In the genomic region with DNA sequence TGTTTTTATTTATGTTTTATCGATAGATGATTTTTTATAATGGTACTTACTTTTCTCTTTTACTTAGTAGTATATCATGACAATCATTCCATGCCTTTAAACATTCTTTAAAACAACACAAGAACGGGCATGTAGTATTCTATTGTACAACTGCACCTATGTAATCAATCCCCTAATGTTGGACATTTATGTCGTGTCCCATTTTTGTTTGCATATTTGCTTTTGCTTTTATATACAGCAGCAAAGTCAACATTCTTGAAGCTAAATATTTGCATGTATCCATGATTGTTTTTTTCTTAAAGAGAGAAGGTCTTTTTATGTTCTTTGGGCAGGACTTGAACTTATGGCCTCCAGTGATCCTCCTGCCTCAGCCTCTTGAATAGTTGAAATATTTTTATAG, we compare ENCODE assay signal across 1 cellular context.
TF ChIP-seq lines count a peak whose summit lies in the region.

No MANE protein-coding gene starts in this region.

TF ChIP-seq in IMR-90, 13 proteins besides CTCF, POLR2A, EP300 and RAD21:
- TF ChIP-seq MAZ (IDR thresholded peaks at IDR 0.05; ENCODE audit: borderline replicate concordance, low read depth, low read length) (no peak), RCOR1 (IDR thresholded peaks at IDR 0.05; ENCODE audit: insufficient replicate concordance, low read length) (no peak), CEBPB (IDR thresholded peaks at IDR 0.05; ENCODE audit: low read depth, low read length) (no peak), RFX5 (IDR thresholded peaks at IDR 0.05; ENCODE audit: low read depth, low read length) (no peak)
- TF ChIP-seq, protein P1, sequence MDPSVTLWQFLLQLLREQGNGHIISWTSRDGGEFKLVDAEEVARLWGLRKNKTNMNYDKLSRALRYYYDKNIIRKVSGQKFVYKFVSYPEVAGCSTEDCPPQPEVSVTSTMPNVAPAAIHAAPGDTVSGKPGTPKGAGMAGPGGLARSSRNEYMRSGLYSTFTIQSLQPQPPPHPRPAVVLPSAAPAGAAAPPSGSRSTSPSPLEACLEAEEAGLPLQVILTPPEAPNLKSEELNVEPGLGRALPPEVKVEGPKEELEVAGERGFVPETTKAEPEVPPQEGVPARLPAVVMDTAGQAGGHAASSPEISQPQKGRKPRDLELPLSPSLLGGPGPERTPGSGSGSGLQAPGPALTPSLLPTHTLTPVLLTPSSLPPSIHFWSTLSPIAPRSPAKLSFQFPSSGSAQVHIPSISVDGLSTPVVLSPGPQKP (IDR thresholded peaks at IDR 0.05; ENCODE audit: borderline replicate concordance, low read depth, low read length) = no peak
